In genomic region chr22:38080468-38080846, GRCh38 we compare ENCODE assay signal across 15 cellular contexts. TPM values are rescaled to one million over a fixed set of nuclear protein-coding genes. Genes with fewer than 3 reads are reported as not detected.
DNase-seq lines count a peak whose midpoint lies in the region; ATAC-seq and TF ChIP-seq lines count a peak whose summit lies in the region.
"Had no signal": no experiment of that assay in that cellular context is flagged by ENCODE, and none has a peak within 500 bp of the region (broad histone marks: within the 10 kb centered on the region; RNA-seq: fewer than 3 reads in every experiment).

No MANE protein-coding gene starts in this region.

- peak overlapping the region; percentile 14 for H3K4me3 Mint-ChIP-seq in memory B cell

- no peak overlapping the region for H3K27ac Mint-ChIP-seq in memory B cell

- ATAC-seq in memory B cell (ENCODE audit: low read depth) = no peak

- peak overlapping the region; percentile 69 for H3K27ac ChIP-seq in substantia nigra (ENCODE audit: low read depth, low read length, poor library complexity, severe bottlenecking)
- H3K27ac ChIP-seq: BLaER1 treated with 17β-estradiol and CSF1 and Interleukin-3, amounts not matched to agents 10 nM and 100 nM had no signal

- peaks cover 3% of the 10 kb centered on the region for H3K36me3 Mint-ChIP-seq in memory B cell

- no peaks in the 10 kb centered on the region for H3K9me3 Mint-ChIP-seq in memory B cell

- TF ChIP-seq CTCF in HFF-Myc (IDR thresholded peaks at IDR 0.05; ENCODE audit: low read depth, low read length, missing control alignments) = no peak
- peak; percentile 5 for TF ChIP-seq CTCF in choroid plexus epithelial cell (conservative IDR thresholded peaks at IDR 0.05; ENCODE audit: low read depth, low read length)

- H3K4me3 ChIP-seq in HFF-Myc (replicated peaks; ENCODE audit: low read depth, low read length) (peak overlapping the region; percentile 7; the same call in 1 of the 2 replicates), choroid plexus epithelial cell (ENCODE audit: low read depth, low read length) (no peak overlapping the region)

- no peak for DNase-seq in HFF-Myc (ENCODE audit: extremely low read depth, low read depth)
- no peak for DNase-seq in choroid plexus epithelial cell (ENCODE audit: low read depth)
- no peak for DNase-seq in memory B cell (ENCODE audit: low spot score in 2 of 2)
- peak in 1 of 49 donors; percentile 34 for DNase-seq in substantia nigra (lab: John Stamatoyannopoulos, UW)
- DNase-seq in activated naive CD4-positive, alpha-beta T cell treated with Interleukin-2 at 50 U/mL for 16 hours = no peak
- DNase-seq in HK-2 (ENCODE audit: unreplicated experiment) = no peak
- no peak for DNase-seq in A172 (ENCODE audit: low spot score)
- DNase-seq: activated naive CD4-positive, alpha-beta T cell; DND-41; effector CD8-positive, alpha-beta T cell; NCI-H1436 treated with DMSO at 0.1 percent for 48 hours; NCI-H226; occipital lobe; T-helper 2 cell had no signal

- H3K27me3 Mint-ChIP-seq in memory B cell = peaks cover 10% of the 10 kb centered on the region

- peaks cover 3% of the 10 kb centered on the region for H3K4me1 Mint-ChIP-seq in memory B cell

RNA-seq across cellular contexts. Expression of gene SLC16A8, which starts 3.5 kb away (rescaled TPM):
- not detected in 2 replicates for total RNA-seq in A172 (2014; rRNA removed; shearing (Covaris generic))

RNA-seq across cellular contexts. Expression of gene PICK1, which starts 23.3 kb away (rescaled TPM):
- total RNA-seq in A172 (2014; rRNA removed; shearing (Covaris generic)) = 6.5 and 10.7 TPM in 2 replicates

RNA-seq across cellular contexts. Expression of gene BAIAP2L2, which starts 30.0 kb away (rescaled TPM):
- not detected in 2 replicates for total RNA-seq in A172 (2014; rRNA removed; shearing (Covaris generic))
- total RNA-seq: occipital lobe had no signal
